In the genomic region with DNA sequence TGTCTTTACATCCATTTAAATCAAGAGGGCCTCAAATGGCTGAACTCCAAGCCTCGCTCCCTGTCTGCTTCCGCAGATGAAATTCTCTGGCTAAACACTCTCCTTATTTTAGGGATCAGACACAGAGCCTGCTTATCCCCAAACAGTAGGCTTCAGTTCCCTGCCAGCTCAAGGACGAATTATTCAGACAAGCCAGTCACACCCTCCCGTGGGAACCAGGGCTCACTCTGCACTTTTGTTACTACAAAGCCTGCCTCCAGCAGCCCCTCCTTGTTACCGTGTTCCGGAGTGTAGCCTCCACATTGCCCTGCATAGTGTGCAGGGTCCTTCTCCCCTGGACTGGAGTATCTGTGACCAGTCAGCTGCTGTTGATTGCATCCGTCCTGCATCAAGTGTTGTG, we compare ENCODE assay signal across 15 cellular contexts. TPM values are rescaled to one million over a fixed set of nuclear protein-coding genes. Genes with fewer than 3 reads are reported as not detected.
DNase-seq lines count a peak whose midpoint lies in the region; ATAC-seq, FAIRE-seq and TF ChIP-seq lines count a peak whose summit lies in the region.
"Had no signal": no experiment of that assay in that cellular context is flagged by ENCODE, and none has a peak within 500 bp of the region (broad histone marks: within the 10 kb centered on the region; RNA-seq: fewer than 3 reads in every experiment).

No MANE protein-coding gene starts in this region.

- H3K27me3 ChIP-seq in osteoblast (ENCODE audit: insufficient read depth, low read length) = no peaks in the 10 kb centered on the region
- H3K27me3 ChIP-seq: stomach had no signal

- H3K36me3 ChIP-seq in osteoblast (ENCODE audit: insufficient read depth, low read length) = no peaks in the 10 kb centered on the region
- H3K36me3 ChIP-seq: cardiac muscle cell, stomach had no signal

- no peaks in the 10 kb centered on the region for H3K4me1 Mint-ChIP-seq in glutamatergic neuron (ENCODE audit: low read depth, unreplicated experiment)
- peaks cover 60% of the 10 kb centered on the region for H3K4me1 Mint-ChIP-seq in activated naive CD8-positive, alpha-beta T cell treated with anti-CD3 and anti-CD28 coated beads, Interleukin-2, amount 50 U/mL, for 24 hours

- H3K9me3 ChIP-seq in osteoblast (ENCODE audit: low read depth, low read length) = no peaks in the 10 kb centered on the region
- H3K9me3 ChIP-seq: stomach had no signal

- H3K79me2 ChIP-seq in osteoblast (ENCODE audit: insufficient read depth, low read length) = no peaks in the 10 kb centered on the region

- no peak for ATAC-seq in activated naive CD8-positive, alpha-beta T cell treated with anti-CD3 and anti-CD28 coated beads, Interleukin-2, amount 50 U/mL, for 24 hours
- ATAC-seq: HCT116 had no signal

- no peak overlapping the region for H3K4me2 ChIP-seq in osteoblast (ENCODE audit: insufficient read depth, low read length)

- no peak for FAIRE-seq in GM19239 (lab: Jason Lieb, UNC)
- FAIRE-seq: small intestine had no signal

- no peak overlapping the region for H3K4me3 ChIP-seq in osteoblast (ENCODE audit: insufficient read depth, low read length)
- H3K4me3 ChIP-seq: cardiac muscle cell, stomach had no signal

- H3K4me1 ChIP-seq in osteoblast (ENCODE audit: insufficient read depth, low read length) = peaks cover 26% of the 10 kb centered on the region

- H3K9me3 Mint-ChIP-seq in glutamatergic neuron (ENCODE audit: unreplicated experiment) = no peaks in the 10 kb centered on the region
- H3K9me3 Mint-ChIP-seq in activated naive CD8-positive, alpha-beta T cell treated with anti-CD3 and anti-CD28 coated beads, Interleukin-2, amount 50 U/mL, for 24 hours = no peaks in the 10 kb centered on the region

- peaks cover 6% of the 10 kb centered on the region for H3K27me3 Mint-ChIP-seq in glutamatergic neuron (ENCODE audit: unreplicated experiment)
- H3K27me3 Mint-ChIP-seq in activated naive CD8-positive, alpha-beta T cell treated with anti-CD3 and anti-CD28 coated beads, Interleukin-2, amount 50 U/mL, for 24 hours = peaks cover 4% of the 10 kb centered on the region

- TF ChIP-seq CTCF in glutamatergic neuron (IDR thresholded peaks at IDR 0.05; ENCODE audit: partially characterized antibody, unreplicated experiment) = no peak
- no peak for TF ChIP-seq CTCF in osteoblast (IDR thresholded peaks at IDR 0.05; ENCODE audit: extremely low read depth, low read depth, low read length)

- no peak overlapping the region for H3K27ac Mint-ChIP-seq in glutamatergic neuron (ENCODE audit: unreplicated experiment)
- H3K27ac Mint-ChIP-seq in activated naive CD8-positive, alpha-beta T cell treated with anti-CD3 and anti-CD28 coated beads, Interleukin-2, amount 50 U/mL, for 24 hours = no peak overlapping the region

- H3K36me3 Mint-ChIP-seq in glutamatergic neuron (ENCODE audit: unreplicated experiment) = no peaks in the 10 kb centered on the region
- H3K36me3 Mint-ChIP-seq in activated naive CD8-positive, alpha-beta T cell treated with anti-CD3 and anti-CD28 coated beads, Interleukin-2, amount 50 U/mL, for 24 hours (ENCODE audit: low read depth) = no peaks in the 10 kb centered on the region

- H4K20me1 ChIP-seq in osteoblast (ENCODE audit: insufficient read depth, low read length) = no peaks in the 10 kb centered on the region

- H2AFZ ChIP-seq in osteoblast (ENCODE audit: low read length) = peak overlapping the region; percentile 80

- in situ Hi-C loops in SK-MEL-5 (cut with HindIII; ENCODE audit: low pct_unique_long_range_greater_than_20kb, low sequenced_read_pairs) = no loop called here

- DNase-seq in C1 segment of cervical spinal cord (lab: John Stamatoyannopoulos, UW) (peak in 9 of 14 donors; percentile 14 to 68 (median 40)), SK-MEL-5 (ENCODE audit: low read depth, low spot score) (peak; percentile 81), glutamatergic neuron (peak; percentile 65), osteoblast (ENCODE audit: insufficient read length, low spot score, missing footprints) (no peak), amniotic stem cell (lab: John Stamatoyannopoulos, UW) (no peak), NCI-H1092 treated with DMSO at 0.1 percent for 48 hours (lab: John Stamatoyannopoulos, UW) (no peak), GM19239 (ENCODE audit: insufficient read length, low spot score) (no peak)
- no peak for DNase-seq in activated naive CD8-positive, alpha-beta T cell treated with anti-CD3 and anti-CD28 coated beads, Interleukin-2, amount 50 U/mL, for 24 hours
- DNase-seq: activated CD8-positive, alpha-beta memory T cell treated with anti-CD3 and anti-CD28 coated beads for 24 hours; activated gamma-delta T cell; small intestine; stomach had no signal

- H3K4me3 Mint-ChIP-seq in glutamatergic neuron (ENCODE audit: unreplicated experiment) = no peak overlapping the region
- H3K4me3 Mint-ChIP-seq in activated naive CD8-positive, alpha-beta T cell treated with anti-CD3 and anti-CD28 coated beads, Interleukin-2, amount 50 U/mL, for 24 hours = no peak overlapping the region

- peak overlapping the region; percentile 15 for H3K27ac ChIP-seq in osteoblast (ENCODE audit: low read depth, low read length)
- H3K27ac ChIP-seq: cardiac muscle cell, VCaP had no signal

RNA-seq across cellular contexts. Expression of a gene that starts 46.6 kb away (rescaled TPM):
- total RNA-seq in SK-MEL-5 (2014; rRNA removed; shearing (Covaris generic)) = 18.0 and 22.0 TPM in 2 replicates
- 25.0 and 34.8 TPM in 2 replicates for polyA plus RNA-seq in SK-MEL-5 (2015; cell fraction: cytosol; rRNA removed)
- 16.7 and 30.5 TPM in 2 replicates for polyA plus RNA-seq in SK-MEL-5 (2015; cell fraction: nucleus; rRNA removed)
- total RNA-seq in glutamatergic neuron (ENCODE audit: unreplicated experiment) = 67.6 TPM
- total RNA-seq in osteoblast = 35.5 and 39.5 TPM in 2 replicates

RNA-seq across cellular contexts. Expression of a gene that starts 49.8 kb away (rescaled TPM):
- 12.7 and 15.3 TPM in 2 replicates for total RNA-seq in SK-MEL-5 (2014; rRNA removed; shearing (Covaris generic))
- polyA plus RNA-seq in SK-MEL-5 (2015; cell fraction: cytosol; rRNA removed) = 36.6 and 50.4 TPM in 2 replicates
- 31.9 and 41.6 TPM in 2 replicates for polyA plus RNA-seq in SK-MEL-5 (2015; cell fraction: nucleus; rRNA removed)
- total RNA-seq in glutamatergic neuron (ENCODE audit: unreplicated experiment) (89.9 TPM), osteoblast (34.7 and 40.1 TPM in 2 replicates)

Comparison
In these comparisons a context has a peak if more than half of its experiments do, and no peak if none do; other contexts are left out.
1. DNase-seq: peak in C1 segment of cervical spinal cord (9 of 14), SK-MEL-5 (single experiment) and glutamatergic neuron (single experiment); none in osteoblast (single experiment), amniotic stem cell (single experiment), NCI-H1092 treated with DMSO at 0.1 percent for 48 hours (single experiment), activated naive CD8-positive, alpha-beta T cell treated with anti-CD3 and anti-CD28 coated beads, Interleukin-2, amount 50 U/mL, for 24 hours (single experiment) and GM19239 (single experiment).